8 cellular contexts compared by ENCODE assay signal in the genomic region with DNA sequence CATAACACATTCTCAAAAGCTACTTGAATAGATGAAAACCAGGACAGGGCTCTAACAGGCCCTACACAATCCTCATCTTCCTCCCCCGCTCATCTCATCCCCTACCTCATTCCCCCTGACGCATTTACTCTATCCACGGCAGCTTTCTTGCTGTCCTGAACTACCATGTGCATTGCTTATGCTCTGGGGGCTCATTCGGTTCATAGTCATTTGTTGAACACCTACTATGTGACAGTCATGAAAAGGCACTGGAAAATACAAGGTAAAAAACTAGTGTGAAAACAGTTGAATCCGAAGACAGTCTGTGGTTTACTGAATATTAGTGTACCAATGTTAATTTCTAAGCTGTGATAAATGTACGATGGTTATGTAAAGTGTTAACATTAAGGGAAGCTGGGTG. TPM values are rescaled to one million over a fixed set of nuclear protein-coding genes. Genes with fewer than 3 reads are reported as not detected.
DNase-seq lines count a peak whose midpoint lies in the region; ATAC-seq and TF ChIP-seq lines count a peak whose summit lies in the region.

No MANE protein-coding gene starts in this region.

- no peak overlapping the region for H2AFZ ChIP-seq in KMS-11 (ENCODE audit: low read depth)

- peak overlapping the region; percentile 62 for H3K4me2 ChIP-seq in KMS-11

- TF ChIP-seq CTCF in AG10803 (conservative IDR thresholded peaks at IDR 0.05; ENCODE audit: low read length), result no peak
- no peak for TF ChIP-seq CTCF in KMS-11 (conservative IDR thresholded peaks at IDR 0.05; ENCODE audit: low read depth, low read length)
- TF ChIP-seq CTCF in colonic mucosa (IDR thresholded peaks at IDR 0.05), result no peak
- TF ChIP-seq CTCF in body of pancreas (IDR thresholded peaks at IDR 0.05), result no peak

- H3K79me2 ChIP-seq in KMS-11 (ENCODE audit: insufficient read depth, low read depth), result peaks cover 21% of the 10 kb centered on the region; the same call in 1 of the 2 replicates

- H3K4me3 ChIP-seq in AG10803 (ENCODE audit: low read length) (peak overlapping the region; percentile 99), KMS-11 (IDR thresholded peaks at IDR 0.05; ENCODE audit: insufficient read depth, low read depth, low read length) (no peak overlapping the region), colonic mucosa (peak overlapping the region; percentile 72), body of pancreas (peak overlapping the region in 1 of 2 donors; percentile 75)
- peak overlapping the region; percentile 90 for H3K4me3 ChIP-seq in naive thymus-derived CD4-positive, alpha-beta T cell (ENCODE audit: low read length)

- H3K27me3 Mint-ChIP-seq in naive thymus-derived CD4-positive, alpha-beta T cell, result no peaks in the 10 kb centered on the region

- 51 to 60% methylated on average over 6 of the region's 6 CpGs for WGBS in body of pancreas, 2 donors

- intact Hi-C loops in colonic mucosa (cut with DNase I) (loop anchor here (5.0 kb wide), 1 partner anchor 180 kb away; a partner anchor contains a TSS), body of pancreas (cut with DNase I) (no loop called here)
- intact Hi-C loops in naive thymus-derived CD4-positive, alpha-beta T cell (cut with micrococcal nuclease), result loop anchor here (1.0 to 5.0 kb wide), 7 partner anchors 45 to 1320 kb away; a partner anchor contains a TSS

- no peaks in the 10 kb centered on the region for H3K9me3 ChIP-seq in colonic mucosa
- no peaks in the 10 kb centered on the region for H3K9me3 ChIP-seq in naive thymus-derived CD4-positive, alpha-beta T cell (ENCODE audit: control insufficient read depth in 2 of 3, low read length in 3 of 3)
- no peaks in the 10 kb centered on the region for H3K9me3 ChIP-seq in body of pancreas

- ATAC-seq in naive thymus-derived CD4-positive, alpha-beta T cell, result no peak
- no peak for ATAC-seq in body of pancreas

- DNase-seq in AG10803 (ENCODE audit: low read depth) (no peak), colonic mucosa (no peak), ACHN (no peak), body of pancreas (no peak), OCI-M2 (lab: John Stamatoyannopoulos, UW; ENCODE audit: unreplicated experiment) (no peak), NCI-H2107 (lab: John Stamatoyannopoulos, UW) (no peak)
- DNase-seq in naive thymus-derived CD4-positive, alpha-beta T cell, result no peak

- no peak for TF ChIP-seq POLR2A in body of pancreas (IDR thresholded peaks at IDR 0.05)

- no peaks in the 10 kb centered on the region for H4K20me1 ChIP-seq in KMS-11 (ENCODE audit: insufficient read depth)

- H3K4me3 Mint-ChIP-seq in naive thymus-derived CD4-positive, alpha-beta T cell, result peak overlapping the region; percentile 96 to 99 (median 98)

- peak overlapping the region; percentile 94 to 99 (median 99) for H3K27ac Mint-ChIP-seq in naive thymus-derived CD4-positive, alpha-beta T cell

- H3K36me3 ChIP-seq in KMS-11 (ENCODE audit: insufficient read depth), result no peaks in the 10 kb centered on the region
- H3K36me3 ChIP-seq in colonic mucosa, result no peaks in the 10 kb centered on the region
- H3K36me3 ChIP-seq in naive thymus-derived CD4-positive, alpha-beta T cell (ENCODE audit: control insufficient read depth in 2 of 3, insufficient read depth in 3 of 3, low read length in 3 of 3), result peaks cover 0 to 6% (median 0%) of the 10 kb centered on the region in 3 experiments
- H3K36me3 ChIP-seq in body of pancreas (replicated peaks in 1 of 2; ENCODE audit: insufficient read depth in 1 of 2, low read depth in 2 of 2), result no peaks in the 10 kb centered on the region

- H3K27ac ChIP-seq in KMS-11 (no peak overlapping the region), colonic mucosa (no peak overlapping the region), body of pancreas (no peak overlapping the region)
- peak overlapping the region; percentile 87 for H3K27ac ChIP-seq in naive thymus-derived CD4-positive, alpha-beta T cell (ENCODE audit: low read depth, low read length)

- H3K36me3 Mint-ChIP-seq in naive thymus-derived CD4-positive, alpha-beta T cell, result peaks cover 0 to 17% (median 4%) of the 10 kb centered on the region in 5 donors

- peaks cover 11% of the 10 kb centered on the region for H3K4me1 ChIP-seq in KMS-11 (ENCODE audit: low read depth, poor library complexity, severe bottlenecking)
- H3K4me1 ChIP-seq in colonic mucosa, result peaks cover 5% of the 10 kb centered on the region
- H3K4me1 ChIP-seq in naive thymus-derived CD4-positive, alpha-beta T cell (ENCODE audit: control insufficient read depth in 2 of 2, insufficient read depth in 2 of 2, low read length in 2 of 2), result peaks cover 24 to 29% of the 10 kb centered on the region in 2 donors
- H3K4me1 ChIP-seq in body of pancreas, result peaks cover 39% of the 10 kb centered on the region

- H3K9ac ChIP-seq in KMS-11 (peak overlapping the region; percentile 48; the same call in 1 of the 2 replicates), colonic mucosa (ENCODE audit: low read depth in 2 of 2, low read length in 2 of 2) (no peak overlapping the region)

- peaks cover 18 to 60% (median 44%) of the 10 kb centered on the region in 7 donors for H3K4me1 Mint-ChIP-seq in naive thymus-derived CD4-positive, alpha-beta T cell

- H3K9me3 Mint-ChIP-seq in naive thymus-derived CD4-positive, alpha-beta T cell, result peaks cover 0 to 8% (median 0%) of the 10 kb centered on the region in 11 donors

- H3K27me3 ChIP-seq in KMS-11 (ENCODE audit: insufficient read depth, low read depth) (no peaks in the 10 kb centered on the region), colonic mucosa (no peaks in the 10 kb centered on the region), body of pancreas (no peaks in the 10 kb centered on the region)
- no peaks in the 10 kb centered on the region for H3K27me3 ChIP-seq in naive thymus-derived CD4-positive, alpha-beta T cell (ENCODE audit: control insufficient read depth in 2 of 2, insufficient read depth in 2 of 2, low read length in 2 of 2)

- POLR2A ChIA-PET in naive thymus-derived CD4-positive, alpha-beta T cell (lab: Charles Lee), result interaction anchor here (1.6 to 4.3 kb wide), 2 partner anchors 181 to 276 kb away, joined by 7 to 18 read pairs; a partner anchor contains a TSS

- CTCF ChIA-PET in naive thymus-derived CD4-positive, alpha-beta T cell (lab: Charles Lee), result interaction anchor here (0.6 to 1.5 kb wide), 2 partner anchors 47 to 199 kb away, joined by 3 read pairs; no protein-coding TSS in a partner anchor

- in situ Hi-C loops in ACHN (cut with HindIII; ENCODE audit: low pct_ligation_motif_present, low pct_unique_long_range_greater_than_20kb, low sequenced_read_pairs), result no loop called here

RNA-seq across cellular contexts. Expression of a gene that starts 0.8 kb away (rescaled TPM):
- total RNA-seq in colonic mucosa, result 10 to 100 TPM; 18.8 to 39.1 TPM
- total RNA-seq in naive thymus-derived CD4-positive, alpha-beta T cell, result 10 to 100 TPM; 24.4 to 46.2 (median 25.5) TPM
- 10 to 100 TPM; 34.4 to 40.2 TPM for polyA plus RNA-seq in naive thymus-derived CD4-positive, alpha-beta T cell
- total RNA-seq in body of pancreas, result 10 to 100 TPM; 13.5 TPM

RNA-seq across cellular contexts. Expression of a gene that starts 2.7 kb away (rescaled TPM):
- total RNA-seq in colonic mucosa (10 to 100 TPM; 59.1 to 91.5 TPM), body of pancreas (100 to 1,000 TPM in 1 of 2 donors, 10 to 100 TPM in 1; 43.1 to 134 TPM)
- total RNA-seq in naive thymus-derived CD4-positive, alpha-beta T cell, result 100 to 1,000 TPM in 4 of 5 experiments, 10 to 100 TPM in 1; 90.5 to 160 (median 121) TPM
- polyA plus RNA-seq in naive thymus-derived CD4-positive, alpha-beta T cell, result 10 to 100 TPM; 29.8 to 44.5 TPM
